In the genomic region with DNA sequence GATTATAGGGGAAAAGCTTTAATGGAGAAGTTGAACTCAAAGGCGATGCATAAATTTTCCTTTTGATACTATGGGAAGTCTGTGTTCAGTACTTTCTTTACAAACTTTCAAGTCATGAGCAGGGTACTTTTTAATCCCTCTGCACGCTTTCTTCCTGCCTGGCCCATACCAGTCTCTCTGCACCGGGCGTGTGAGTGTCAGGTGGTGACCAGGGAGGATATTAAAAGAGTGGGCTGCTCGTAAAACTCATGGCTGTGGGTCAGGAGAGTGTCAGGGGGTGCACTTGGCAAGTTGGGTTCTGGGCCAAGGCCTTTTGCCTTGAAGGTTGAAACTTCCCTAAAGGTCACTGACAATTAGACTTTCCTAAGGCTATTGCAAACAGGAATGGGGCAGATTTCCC, we compare ENCODE assay signal across 18 cellular contexts.
DNase-seq lines count a peak whose midpoint lies in the region; ATAC-seq and TF ChIP-seq lines count a peak whose summit lies in the region.
"Had no signal": no experiment of that assay in that cellular context is flagged by ENCODE, and none has a peak within 500 bp of the region (broad histone marks: within the 10 kb centered on the region; RNA-seq: fewer than 3 reads in every experiment).

No MANE protein-coding gene starts in this region.

- H3K9me3 ChIP-seq in heart left ventricle (peaks cover 0 to 9% (median 0%) of the 10 kb centered on the region in 12 donors), WERI-Rb-1 (ENCODE audit: severe bottlenecking) (peaks cover 7% of the 10 kb centered on the region), smooth muscle cell (replicated peaks; ENCODE audit: low read depth) (no peaks in the 10 kb centered on the region)

- H2AFZ ChIP-seq in smooth muscle cell (ENCODE audit: low read depth), result peak overlapping the region; percentile 60
- H2AFZ ChIP-seq: GM23248 had no signal

- intact Hi-C loops in Right ventricle myocardium inferior (cut with DNase I) (no loop called here), heart left ventricle (cut with DNase I) (no loop called here)

- DNase-seq in DMS53 (lab: John Stamatoyannopoulos, UW) (peak; percentile 14), DMS53 treated with DMSO at 0.1 percent for 48 hours (lab: John Stamatoyannopoulos, UW; ENCODE audit: unreplicated experiment) (no peak), Right ventricle myocardium inferior (ENCODE audit: missing footprints) (peak; percentile 20), heart left ventricle (no peak), WERI-Rb-1 (no peak), smooth muscle cell (lab: John Stamatoyannopoulos, UW; ENCODE audit: unreplicated experiment) (no peak), HUDEP-2 (lab: John Stamatoyannopoulos, UW; ENCODE audit: unreplicated experiment in 76 of 76) (no peak)
- DNase-seq: CD8-positive, alpha-beta memory T cell; DMS 273 treated with DMSO at 0.1 percent for 48 hours; GM23248; NCI-H1930; NCI-H82; PC-9; Right ventricle myocardium superior; SW 1271 had no signal

- no peaks in the 10 kb centered on the region for H4K20me1 ChIP-seq in smooth muscle cell (ENCODE audit: low read depth)

- no peak overlapping the region for H3K4me3 ChIP-seq in heart left ventricle
- peak overlapping the region; percentile 40 for H3K4me3 ChIP-seq in WERI-Rb-1 (ENCODE audit: low read depth, low read length)
- peak overlapping the region; percentile 40 for H3K4me3 ChIP-seq in smooth muscle cell
- H3K4me3 ChIP-seq: GM23248 had no signal

- H3K79me2 ChIP-seq in smooth muscle cell (ENCODE audit: low read depth), result no peaks in the 10 kb centered on the region

- no peak for TF ChIP-seq POLR2A in heart left ventricle (IDR thresholded peaks at IDR 0.05)

- no peaks in the 10 kb centered on the region for H3F3A ChIP-seq in smooth muscle cell (ENCODE audit: low read depth)

- H3K27ac ChIP-seq in heart left ventricle, result no peak overlapping the region
- H3K27ac ChIP-seq in WERI-Rb-1, result peak overlapping the region; percentile 71
- no peak overlapping the region for H3K27ac ChIP-seq in smooth muscle cell (ENCODE audit: low read depth)
- H3K27ac ChIP-seq: 22Rv1, GM23248, KMS-11, PC-9 had no signal

- ATAC-seq in Right ventricle myocardium inferior, result no peak
- ATAC-seq in heart left ventricle, result no peak
- ATAC-seq in GM19395 (IDR thresholded peaks at IDR 0.05; ENCODE audit: unreplicated experiment), result no peak

- TF ChIP-seq CTCF in heart left ventricle (IDR thresholded peaks at IDR 0.05) (no peak), WERI-Rb-1 (IDR thresholded peaks at IDR 0.05; ENCODE audit: low read depth, low read length) (no peak), smooth muscle cell (IDR thresholded peaks at IDR 0.05; ENCODE audit: borderline replicate concordance, insufficient read depth, poor library complexity, severe bottlenecking) (no peak)

- H3K4me1 ChIP-seq in heart left ventricle, result no peaks in the 10 kb centered on the region
- peaks cover 34% of the 10 kb centered on the region for H3K4me1 ChIP-seq in smooth muscle cell (ENCODE audit: low read depth)

- H3K27me3 ChIP-seq in heart left ventricle (peaks cover 0 to 10% (median 0%) of the 10 kb centered on the region in 9 donors), WERI-Rb-1 (ENCODE audit: insufficient read depth, low read depth, severe bottlenecking) (no peaks in the 10 kb centered on the region), smooth muscle cell (ENCODE audit: low read depth) (no peaks in the 10 kb centered on the region)

- H3K9ac ChIP-seq in smooth muscle cell (ENCODE audit: low read depth), result no peak overlapping the region
- H3K9ac ChIP-seq: GM23248, KMS-11 had no signal

- H3K36me3 ChIP-seq in heart left ventricle (no peaks in the 10 kb centered on the region), WERI-Rb-1 (no peaks in the 10 kb centered on the region), smooth muscle cell (ENCODE audit: low read depth) (no peaks in the 10 kb centered on the region)

- no peak overlapping the region for H3K4me2 ChIP-seq in smooth muscle cell
- H3K4me2 ChIP-seq: KMS-11 had no signal

- 76 to 87% (median 82%) methylated on average over 5 of the region's 5 CpGs for WGBS in heart left ventricle, 4 donors
- WGBS in smooth muscle cell (ENCODE audit: low lambda C conversion rate), result 74% methylated on average over 5 of the region's 5 CpGs

Comparison
In these comparisons a context has a peak if more than half of its experiments do, and no peak if none do; other contexts are left out.
1. DNase-seq: peak in DMS53 (single experiment) and Right ventricle myocardium inferior (single experiment); none in DMS53 treated with DMSO at 0.1 percent for 48 hours (single experiment), heart left ventricle (0 of 5), WERI-Rb-1 (single experiment), smooth muscle cell (single experiment) and HUDEP-2 (0 of 76).
2. H3K4me3 ChIP-seq: peak in WERI-Rb-1 (single experiment) and smooth muscle cell (single experiment); none in heart left ventricle (0 of 12).